Comparison of ENCODE assay signal across 25 cellular contexts in genomic region chr16:23258919-23259237, GRCh38. TPM values are rescaled to one million over a fixed set of nuclear protein-coding genes. Genes with fewer than 3 reads are reported as not detected.
DNase-seq lines count a peak whose midpoint lies in the region; ATAC-seq, FAIRE-seq and TF ChIP-seq lines count a peak whose summit lies in the region.
"Had no signal": no experiment of that assay in that cellular context is flagged by ENCODE, and none has a peak within 500 bp of the region (broad histone marks: within the 10 kb centered on the region; RNA-seq: fewer than 3 reads in every experiment).

No MANE protein-coding gene starts in this region.

- intact Hi-C loops in stomach (cut with DNase I; ENCODE audit: low total_unique reads), result no loop called here

- H3K27me3 Mint-ChIP-seq in natural killer cell treated with Interleukin-12 subunit alpha and Interleukin-12 subunit beta and Interleukin-15 and Interleukin-18, amount 100 ng/mL, for 72 hours, result peaks cover 7 to 15% of the 10 kb centered on the region in 2 donors

- peak; percentile 50; a peak in 3 of 6 replicates for ATAC-seq in A549
- no peak for ATAC-seq in natural killer cell treated with Interleukin-12 subunit alpha and Interleukin-12 subunit beta and Interleukin-15 and Interleukin-18, amount 100 ng/mL, for 72 hours
- ATAC-seq in HG03460 (IDR thresholded peaks at IDR 0.05; ENCODE audit: unreplicated experiment), result no peak
- ATAC-seq in HG03520 (IDR thresholded peaks at IDR 0.05; ENCODE audit: unreplicated experiment), result no peak
- ATAC-seq: CD8-positive, alpha-beta T cell; Panc1; Right ventricle myocardium inferior had no signal

- no peak overlapping the region for H3K4me3 Mint-ChIP-seq in natural killer cell treated with Interleukin-12 subunit alpha and Interleukin-12 subunit beta and Interleukin-15 and Interleukin-18, amount 100 ng/mL, for 72 hours
- H3K4me3 Mint-ChIP-seq: CD8-positive, alpha-beta T cell; HFFc6 had no signal

- no peak overlapping the region for H3K4me3 ChIP-seq in A549
- H3K4me3 ChIP-seq in esophagus (ENCODE audit: low read depth in 1 of 2, low read length in 2 of 2), result no peak overlapping the region
- no peak overlapping the region for H3K4me3 ChIP-seq in stomach
- H3K4me3 ChIP-seq: BLaER1, SK-N-MC had no signal

- H3K9me3 Mint-ChIP-seq in natural killer cell treated with Interleukin-12 subunit alpha and Interleukin-12 subunit beta and Interleukin-15 and Interleukin-18, amount 100 ng/mL, for 72 hours, result no peaks in the 10 kb centered on the region
- H3K9me3 Mint-ChIP-seq: CD8-positive, alpha-beta T cell; HFFc6 had no signal

- H3K27me3 ChIP-seq in esophagus (ENCODE audit: control insufficient read depth in 1 of 2, insufficient read depth in 2 of 2, low read length in 2 of 2), result no peaks in the 10 kb centered on the region
- no peaks in the 10 kb centered on the region for H3K27me3 ChIP-seq in stomach
- H3K27me3 ChIP-seq: BLaER1 had no signal

- POLR2A ChIA-PET in A549 (lab: Yijun Ruan, JAX), result no interaction called here
- POLR2A ChIA-PET in RWPE1 (lab: Yijun Ruan, JAX; ENCODE audit: low non-redundant PET), result no interaction called here

- WGBS in A549 (ENCODE audit: missing lambda C conversion rate), result 60% methylated on average over 2 of the region's 2 CpGs
- 51% methylated on average over 2 of the region's 2 CpGs for WGBS in esophagus, 2 donors
- WGBS in stomach, 5 donors, result 44 to 75% (median 67%) methylated on average over 2 of the region's 2 CpGs

- no peaks in the 10 kb centered on the region for H3K4me1 Mint-ChIP-seq in natural killer cell treated with Interleukin-12 subunit alpha and Interleukin-12 subunit beta and Interleukin-15 and Interleukin-18, amount 100 ng/mL, for 72 hours (ENCODE audit: low read depth in 2 of 2)

- TF ChIP-seq EP300 in A549 (IDR thresholded peaks at IDR 0.05) (no peak), stomach (IDR thresholded peaks at IDR 0.05) (no peak)

- H3K36me3 ChIP-seq in esophagus (ENCODE audit: control insufficient read depth in 2 of 2, insufficient read depth in 2 of 2, low read length in 1 of 2) (no peaks in the 10 kb centered on the region), stomach (no peaks in the 10 kb centered on the region)
- H3K36me3 ChIP-seq: BLaER1 had no signal

- no peak for TF ChIP-seq RAD21 in A549 (conservative IDR thresholded peaks at IDR 0.05 in 1 of 2, IDR thresholded peaks at IDR 0.05 in 1 of 2)

- no peaks in the 10 kb centered on the region for H3K36me3 Mint-ChIP-seq in natural killer cell treated with Interleukin-12 subunit alpha and Interleukin-12 subunit beta and Interleukin-15 and Interleukin-18, amount 100 ng/mL, for 72 hours
- H3K36me3 Mint-ChIP-seq: CD8-positive, alpha-beta T cell had no signal

- CTCF ChIA-PET in A549 (lab: Yijun Ruan, JAX) (no interaction called here), RWPE1 (lab: Yijun Ruan, JAX) (no interaction called here)

- H3K4me2 ChIP-seq in A549, result no peak overlapping the region
- H3K4me2 ChIP-seq: BLaER1 had no signal

- H3K27ac Mint-ChIP-seq in natural killer cell treated with Interleukin-12 subunit alpha and Interleukin-12 subunit beta and Interleukin-15 and Interleukin-18, amount 100 ng/mL, for 72 hours, result no peak overlapping the region
- H3K27ac Mint-ChIP-seq: CD8-positive, alpha-beta T cell; HFFc6 had no signal

- FAIRE-seq in A549 (lab: Jason Lieb, UNC), result no peak
- FAIRE-seq: GM12891 had no signal

- H3K4me1 ChIP-seq in A549 (no peaks in the 10 kb centered on the region), esophagus (ENCODE audit: control insufficient read depth in 2 of 2, insufficient read depth in 2 of 2, low read length in 1 of 2) (peaks cover 0 to 9% of the 10 kb centered on the region in 2 donors), stomach (no peaks in the 10 kb centered on the region)
- H3K4me1 ChIP-seq: BLaER1 had no signal

- TF ChIP-seq CTCF in A549 (IDR thresholded peaks at IDR 0.05) (no peak), RWPE1 (conservative IDR thresholded peaks at IDR 0.05; ENCODE audit: low read depth) (no peak), stomach (IDR thresholded peaks at IDR 0.05) (no peak)

- TF ChIP-seq POLR2A in A549 (IDR thresholded peaks at IDR 0.05; ENCODE audit: low read length) (no peak), stomach (IDR thresholded peaks at IDR 0.05) (no peak)

- no peaks in the 10 kb centered on the region for H3K9me3 ChIP-seq in A549
- no peaks in the 10 kb centered on the region for H3K9me3 ChIP-seq in esophagus (ENCODE audit: control insufficient read depth in 2 of 2, insufficient read depth in 1 of 2, low read depth in 1 of 2, low read length in 1 of 2)
- peaks cover 0 to 7% (median 0%) of the 10 kb centered on the region in 4 donors for H3K9me3 ChIP-seq in stomach

- DNase-seq in A549 (ENCODE audit: low read depth in 1 of 2, low spot score in 1 of 2) (no peak), RWPE1 (ENCODE audit: low spot score) (no peak), stomach (peak; percentile 43)
- DNase-seq in natural killer cell treated with Interleukin-12 subunit alpha and Interleukin-12 subunit beta and Interleukin-15 and Interleukin-18, amount 100 ng/mL, for 72 hours (ENCODE audit: low spot score), result no peak
- DNase-seq: Calu3; CD8-positive, alpha-beta T cell; H7; HFFc6; IMR-90; NCI-H1048; NCI-H1436 treated with DMSO at 0.1 percent for 48 hours; NCI-H2029; NCI-H345; NCI-H524 treated with DMSO at 0.1 percent for 48 hours had no signal

- H3K27ac ChIP-seq in A549, result peak overlapping the region in 1 of 2 experiments; percentile 62; a peak in 1 of 6 replicates
- H3K27ac ChIP-seq in RWPE1, result peak overlapping the region; percentile 79
- peak overlapping the region; percentile 76 to 88 for H3K27ac ChIP-seq in esophagus (ENCODE audit: low read depth in 2 of 2, low read length in 1 of 2)
- peak overlapping the region in 4 of 5 donors; percentile 29 to 67 (median 58) for H3K27ac ChIP-seq in stomach
- H3K27ac ChIP-seq: BLaER1, HL-60, SK-N-MC had no signal

TF ChIP-seq in A549, 52 proteins besides CTCF, POLR2A, EP300 and RAD21:
- no peak for TF ChIP-seq NR3C1 (IDR thresholded peaks at IDR 0.05)
- TF ChIP-seq KDM1A (IDR thresholded peaks at IDR 0.05; ENCODE audit: low read depth), result no peak
- TF ChIP-seq EHF (CRISPR knock-in tag; IDR thresholded peaks at IDR 0.05), result no peak
- TF ChIP-seq SMC3 (IDR thresholded peaks at IDR 0.05), result no peak
- TF ChIP-seq FOSL2 (IDR thresholded peaks at IDR 0.05), result no peak
- TF ChIP-seq FOSL2 (CRISPR knock-in tag; IDR thresholded peaks at IDR 0.05), result no peak
- no peak for TF ChIP-seq HEYL (CRISPR knock-in tag; IDR thresholded peaks at IDR 0.05)
- no peak for TF ChIP-seq NPAS2 (CRISPR knock-in tag; IDR thresholded peaks at IDR 0.05; ENCODE audit: borderline replicate concordance)
- TF ChIP-seq ZSCAN20 (CRISPR knock-in tag; IDR thresholded peaks at IDR 0.05), result no peak
- TF ChIP-seq GATA3 (IDR thresholded peaks at IDR 0.05; ENCODE audit: borderline replicate concordance), result no peak
- TF ChIP-seq ZC3H11A (IDR thresholded peaks at IDR 0.05), result no peak
- no peak for TF ChIP-seq USF2 (IDR thresholded peaks at IDR 0.05)
- no peak for TF ChIP-seq JUNB (IDR thresholded peaks at IDR 0.05)
- no peak for TF ChIP-seq ELK1 (IDR thresholded peaks at IDR 0.05; ENCODE audit: low read depth, low read length)
- no peak for TF ChIP-seq EHMT2 (IDR thresholded peaks at IDR 0.05; ENCODE audit: low read depth)
TF ChIP-seq in A549: peak in this region for 0.

RNA-seq across cellular contexts. Expression of gene SCNN1B, which starts 43.2 kb away (rescaled TPM):
- polyA plus RNA-seq in A549 (2011; rRNA removed), result 0.25 and 0.67 TPM in 2 replicates
- polyA plus RNA-seq in A549 (2012; cell fraction: cytosol; rRNA removed), result 0.32 and 0.45 TPM in 2 replicates
- polyA plus RNA-seq in A549 (2012; cell fraction: nucleus; rRNA removed), result 0.59 and 0.76 TPM in 2 replicates
- polyA plus RNA-seq in A549 (2017; fragmentation: RNase III; extraction: RNeasy Plus Mini Kit Qiagen cat#74134 plus additional on column Dnase treatment), result not detected in 3 replicates
- polyA minus RNA-seq in A549 (2011; rRNA and poly(A)+ RNA removed), result 1.3 and 1.6 TPM in 2 replicates
- polyA plus RNA-seq in esophagus, result 10 to 100 TPM; 46.0 to 99.9 TPM
- total RNA-seq in stomach, result 10 to 100 TPM; 13.4 to 97.3 (median 26.8) TPM
- 10 to 100 TPM in 2 of 3 donors, 1 to 10 TPM in 1; 4.1 to 21.3 (median 15.4) TPM for polyA plus RNA-seq in stomach
- not detected for total RNA-seq in natural killer cell treated with Interleukin-12 subunit alpha and Interleukin-12 subunit beta and Interleukin-15 and Interleukin-18, amount 100 ng/mL, for 72 hours
- total RNA-seq: Calu3; CD8-positive, alpha-beta T cell; HFFc6; HT1080; IMR-90; M059J had no signal
- polyA plus RNA-seq: IMR-90 had no signal

Comparison
In these comparisons a context has a peak if more than half of its experiments do, and no peak if none do; other contexts are left out.
1. ATAC-seq: peak in A549 (2 of 2); none in natural killer cell treated with Interleukin-12 subunit alpha and Interleukin-12 subunit beta and Interleukin-15 and Interleukin-18, amount 100 ng/mL, for 72 hours (0 of 2), HG03460 (single experiment) and HG03520 (single experiment).